In the genomic region with DNA sequence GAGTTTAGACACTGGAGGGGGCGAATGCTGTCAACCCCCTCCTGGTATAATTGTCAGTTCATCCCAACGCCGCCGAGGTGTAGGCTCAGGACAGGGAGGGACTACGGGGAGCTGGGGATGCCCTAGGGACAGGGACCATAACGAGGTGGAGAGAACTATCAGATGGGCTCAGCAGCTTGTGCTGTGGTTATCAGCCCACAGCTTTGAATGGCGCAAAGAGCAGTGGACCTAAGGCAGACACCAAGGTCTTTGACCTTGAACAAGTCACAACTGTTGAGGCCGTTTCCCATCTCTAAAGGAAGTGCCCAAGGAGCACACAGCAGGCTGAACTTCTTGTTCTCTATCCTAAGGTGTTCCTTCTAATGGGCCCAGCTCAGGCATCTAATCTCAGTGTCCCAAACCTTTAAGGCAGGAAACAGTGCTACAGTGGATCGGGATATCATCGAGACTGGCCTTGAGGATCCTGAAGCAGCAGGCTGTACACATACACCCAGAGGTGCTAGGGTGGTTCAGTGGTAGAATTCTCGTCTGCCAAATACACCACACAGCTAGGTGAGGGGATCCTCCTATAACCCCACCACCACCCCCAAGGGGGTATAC, we compare ENCODE assay signal across 6 cellular contexts. TPM values are rescaled to one million over a fixed set of nuclear protein-coding genes. Genes with fewer than 3 reads are reported as not detected.
DNase-seq lines count a peak whose midpoint lies in the region; ATAC-seq and TF ChIP-seq lines count a peak whose summit lies in the region.

No MANE protein-coding gene starts in this region.

- H3K4me1 ChIP-seq in duodenal mucosa (ENCODE audit: control insufficient read depth in 1 of 2, insufficient read depth in 2 of 2, low read length in 2 of 2): peaks cover 22 to 30% of the 10 kb centered on the region in 2 donors
- peaks cover 27% of the 10 kb centered on the region for H3K4me1 ChIP-seq in psoas muscle

- TF ChIP-seq CTCF in psoas muscle (IDR thresholded peaks at IDR 0.05): no peak

- peak overlapping the region; percentile 75 to 76 for H3K4me3 ChIP-seq in duodenal mucosa (ENCODE audit: low read depth in 1 of 2, low read length in 2 of 2)
- peak overlapping the region; percentile 95 for H3K4me3 ChIP-seq in psoas muscle

- 21 to 22% (median 22%) methylated on average over 11 of the region's 11 CpGs for WGBS in psoas muscle, 3 donors

- H3K27ac ChIP-seq in duodenal mucosa (ENCODE audit: low read depth, low read length): peak overlapping the region; percentile 86
- H3K27ac ChIP-seq in psoas muscle: peak overlapping the region; percentile 94

- no peaks in the 10 kb centered on the region for H3K9me3 ChIP-seq in duodenal mucosa (ENCODE audit: control insufficient read depth in 1 of 2, low read length in 2 of 2)
- no peaks in the 10 kb centered on the region for H3K9me3 ChIP-seq in psoas muscle

- intact Hi-C loops in psoas muscle (cut with DNase I): loop anchor here in 1 of 2 donors (5.0 to 10.0 kb wide), 2 partner anchors 100 to 628 kb away; partner anchors contain the start of gene FTH1

- H3K9ac ChIP-seq in duodenal mucosa (ENCODE audit: low read depth in 1 of 2, low read length in 2 of 2): peak overlapping the region; percentile 70 to 74

- ATAC-seq in psoas muscle (no peak), GM18517 (IDR thresholded peaks at IDR 0.05; ENCODE audit: unreplicated experiment) (no peak)

- peaks cover 34 to 42% of the 10 kb centered on the region in 2 donors for H3K36me3 ChIP-seq in duodenal mucosa (ENCODE audit: control insufficient read depth in 1 of 2, insufficient read depth in 2 of 2, low read length in 2 of 2)
- peaks cover 8 to 58% of the 10 kb centered on the region in 2 donors for H3K36me3 ChIP-seq in psoas muscle (ENCODE audit: insufficient read depth in 1 of 2, low read depth in 1 of 2)

- H3K27me3 ChIP-seq in duodenal mucosa (ENCODE audit: control insufficient read depth in 1 of 2, insufficient read depth in 2 of 2, low read length in 2 of 2): no peaks in the 10 kb centered on the region
- no peaks in the 10 kb centered on the region for H3K27me3 ChIP-seq in psoas muscle (ENCODE audit: insufficient read depth in 3 of 3, low read length in 2 of 3)

- DNase-seq in DMS53 treated with DMSO at 0.1 percent for 48 hours (lab: John Stamatoyannopoulos, UW; ENCODE audit: unreplicated experiment) (peak; percentile 55), DMS53 (lab: John Stamatoyannopoulos, UW) (no peak), psoas muscle (no peak)
- no peak for DNase-seq in activated CD4-positive, alpha-beta T cell treated with anti-CD3 and anti-CD28 coated beads, Interleukin-2, amount 50 U/mL, for 48 hours

RNA-seq across cellular contexts. Expression of gene TUT1, which starts 1.0 kb away (rescaled TPM):
- total RNA-seq in psoas muscle: 10 to 100 TPM; 14.3 to 23.7 (median 19.6) TPM
- 10 to 100 TPM; 12.1 to 15.5 (median 12.7) TPM for polyA plus RNA-seq in psoas muscle

RNA-seq across cellular contexts. Expression of gene MTA2, which starts 9.3 kb away (rescaled TPM):
- total RNA-seq in psoas muscle: 10 to 100 TPM; 20.0 to 32.5 (median 28.6) TPM
- polyA plus RNA-seq in psoas muscle: 10 to 100 TPM; 18.4 to 27.1 (median 26.9) TPM

RNA-seq across cellular contexts. Expression of gene EEF1G, which starts 18.6 kb away (rescaled TPM):
- 1,000 to 10,000 TPM; 1,137 to 1,954 (median 1,509) TPM for total RNA-seq in psoas muscle
- polyA plus RNA-seq in psoas muscle: 1,000 to 10,000 TPM; 1,687 to 2,356 (median 2,243) TPM

RNA-seq across cellular contexts. Expression of gene EML3, which starts 20.3 kb away (rescaled TPM):
- total RNA-seq in psoas muscle: 10 to 100 TPM; 14.1 to 19.5 (median 16.9) TPM
- polyA plus RNA-seq in psoas muscle: 10 to 100 TPM in 2 of 3 donors, 1 to 10 TPM in 1; 7.4 to 11.3 (median 11.1) TPM

RNA-seq across cellular contexts. Expression of gene ROM1, which starts 20.7 kb away (rescaled TPM):
- 1 to 10 TPM; 2.0 to 4.4 (median 3.1) TPM for total RNA-seq in psoas muscle
- polyA plus RNA-seq in psoas muscle: 1 to 10 TPM; 3.7 to 5.5 (median 4.7) TPM
